21 cellular contexts compared by ENCODE assay signal in the genomic region with DNA sequence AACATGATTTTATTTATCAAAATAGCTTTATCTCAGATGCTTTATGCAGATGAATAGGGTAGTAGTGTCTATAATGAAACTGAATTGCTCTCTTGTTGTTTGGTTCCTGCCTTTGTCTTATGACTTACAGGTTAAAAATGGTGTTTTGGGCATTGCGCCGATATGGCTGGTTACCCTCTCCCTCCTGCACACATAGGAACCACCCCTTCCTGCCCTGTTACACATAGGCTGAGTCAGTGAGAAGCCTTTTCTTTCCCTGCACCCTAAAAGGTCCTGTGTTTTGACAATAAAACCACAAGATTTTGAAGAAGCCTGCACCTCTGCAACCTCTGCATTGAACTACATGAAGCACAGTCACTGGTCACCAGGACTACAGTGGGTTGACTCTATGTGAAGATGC.
DNase-seq lines count a peak whose midpoint lies in the region; ATAC-seq and TF ChIP-seq lines count a peak whose summit lies in the region.
"Had no signal": no experiment of that assay in that cellular context is flagged by ENCODE, and none has a peak within 500 bp of the region (broad histone marks: within the 10 kb centered on the region; RNA-seq: fewer than 3 reads in every experiment).

No MANE protein-coding gene starts in this region.

- H3K4me3 ChIP-seq in PC-3 (ENCODE audit: low read length), result no peak overlapping the region
- H3K4me3 ChIP-seq in choroid plexus epithelial cell (ENCODE audit: low read depth, low read length), result no peak overlapping the region
- no peak overlapping the region for H3K4me3 ChIP-seq in mesenchymal stem cell (ENCODE audit: insufficient read depth in 1 of 2, low read depth in 1 of 2, low read length in 2 of 2)
- no peak overlapping the region for H3K4me3 ChIP-seq in transverse colon
- H3K4me3 ChIP-seq: body of pancreas, gastroesophageal sphincter, right atrium auricular region, SJCRH30, thoracic aorta had no signal

- peaks cover 39% of the 10 kb centered on the region for H3K4me1 ChIP-seq in PC-3 (ENCODE audit: insufficient read depth, low read length)
- no peaks in the 10 kb centered on the region for H3K4me1 ChIP-seq in mesenchymal stem cell (ENCODE audit: control insufficient read depth, insufficient read depth, low read depth, low read length)
- H3K4me1 ChIP-seq in transverse colon, result no peaks in the 10 kb centered on the region
- H3K4me1 ChIP-seq: body of pancreas, gastroesophageal sphincter, right atrium auricular region, SJCRH30 had no signal

- CTCF ChIA-PET in PC-3 (lab: Charles Lee), result no interaction called here

- H3K9me2 ChIP-seq in PC-3 (replicated peaks; ENCODE audit: low read length), result 0 out of 2 replicates have a peak, but pooled peaks cover 4% of the 10 kb centered on the region

- H4K91ac ChIP-seq in mesenchymal stem cell (ENCODE audit: low read length), result no peak overlapping the region

- POLR2A ChIA-PET in PC-3 (lab: Charles Lee; ENCODE audit: unreplicated experiment), result interaction anchor here (0.6 kb wide), 1 partner anchor 21 kb away, joined by 3 read pairs; no protein-coding TSS in a partner anchor

- H2BK12ac ChIP-seq in mesenchymal stem cell (ENCODE audit: low read length in 2 of 2), result peak overlapping the region in 1 of 2 experiments; percentile 18

- ATAC-seq in PC-3 (peak; percentile 79), HG03025 (IDR thresholded peaks at IDR 0.05; ENCODE audit: low FRiP score, unreplicated experiment) (no peak)
- ATAC-seq: activated naive CD4-positive, alpha-beta T cell treated with anti-CD3 and anti-CD28 coated beads, Interleukin-2, amount 50 U/mL, for 72 hours; activated T-cell treated with anti-CD3 and anti-CD28 coated beads, Interleukin-2, amount 50 U/mL, for 72 hours; body of pancreas; gastroesophageal sphincter; stimulated activated effector memory CD8-positive, alpha-beta T cell treated with anti-CD3 and anti-CD28 coated beads, Interleukin-12 subunit alpha, Interleukin-12 subunit beta, amount 100 ng/mL, for 72 hours had no signal

- no peak for TF ChIP-seq POLR2A in transverse colon (IDR thresholded peaks at IDR 0.05)

- H2AFZ ChIP-seq in PC-3 (ENCODE audit: low read length), result peak overlapping the region; percentile 40
- no peak overlapping the region for H2AFZ ChIP-seq in mesenchymal stem cell (ENCODE audit: low read depth, low read length)

- H3K9ac ChIP-seq in PC-3 (ENCODE audit: low read length), result peak overlapping the region; percentile 19
- H3K9ac ChIP-seq in mesenchymal stem cell (ENCODE audit: low read length), result no peak overlapping the region

- no peak overlapping the region for H2BK5ac ChIP-seq in mesenchymal stem cell (ENCODE audit: low read depth, low read length, poor library complexity, severe bottlenecking)

- H3K14ac ChIP-seq in mesenchymal stem cell (ENCODE audit: low read length in 2 of 2), result no peak overlapping the region

- H2AK5ac ChIP-seq in mesenchymal stem cell (ENCODE audit: low read length, severe bottlenecking), result no peak overlapping the region

- no peak overlapping the region for H3K4ac ChIP-seq in mesenchymal stem cell (ENCODE audit: low read depth in 1 of 2, low read length in 2 of 2)

- H3K9me3 ChIP-seq in PC-3 (ENCODE audit: low read length) (no peaks in the 10 kb centered on the region), mesenchymal stem cell (ENCODE audit: control insufficient read depth, low read length) (no peaks in the 10 kb centered on the region), transverse colon (no peaks in the 10 kb centered on the region)
- H3K9me3 ChIP-seq: body of pancreas, gastroesophageal sphincter, right atrium auricular region, SJCRH30, thoracic aorta had no signal

- TF ChIP-seq EP300 in transverse colon (IDR thresholded peaks at IDR 0.05; ENCODE audit: low read depth), result no peak

- peak overlapping the region; percentile 23 for H3K4me2 ChIP-seq in PC-3 (ENCODE audit: low read length)
- no peak overlapping the region for H3K4me2 ChIP-seq in mesenchymal stem cell (ENCODE audit: low read length, poor library complexity, severe bottlenecking)

- no peaks in the 10 kb centered on the region for H4K20me1 ChIP-seq in PC-3 (ENCODE audit: low read length)

- H3K79me1 ChIP-seq in mesenchymal stem cell (replicated peaks; ENCODE audit: low read length, poor library complexity, severe bottlenecking), result no peaks in the 10 kb centered on the region

- H3K79me2 ChIP-seq in PC-3 (ENCODE audit: low read length), result no peaks in the 10 kb centered on the region

- BruUV-seq in PC-3 (replicated peaks; lab: Mats Ljungman, UMichigan), result no TSS peak

- WGBS in mesenchymal stem cell, result 63% methylated on average over 2 of the region's 2 CpGs
- WGBS in transverse colon (ENCODE audit: low coverage in 1 of 2), 2 donors, result 98% methylated on average over 2 of the region's 2 CpGs; no CpG with 5 or more reads in 1 of the 2 donors

- H3K27ac ChIP-seq in PC-3 (ENCODE audit: low read length), result peak overlapping the region; percentile 58
- no peak overlapping the region for H3K27ac ChIP-seq in mesenchymal stem cell (ENCODE audit: low read length, poor library complexity, severe bottlenecking)
- no peak overlapping the region for H3K27ac ChIP-seq in transverse colon
- H3K27ac ChIP-seq: body of pancreas, gastroesophageal sphincter, right atrium auricular region, SJCRH30, thoracic aorta had no signal

- H3K27me3 ChIP-seq in PC-3 (ENCODE audit: low read length) (no peaks in the 10 kb centered on the region), mesenchymal stem cell (ENCODE audit: control insufficient read depth in 1 of 2, insufficient read depth in 1 of 2, low read length in 2 of 2) (no peaks in the 10 kb centered on the region), transverse colon (no peaks in the 10 kb centered on the region)
- H3K27me3 ChIP-seq: body of pancreas, gastroesophageal sphincter, right atrium auricular region, SJCRH30 had no signal

- no peaks in the 10 kb centered on the region for H3K36me3 ChIP-seq in PC-3 (ENCODE audit: low read depth, low read length)
- no peaks in the 10 kb centered on the region for H3K36me3 ChIP-seq in mesenchymal stem cell (ENCODE audit: control insufficient read depth in 1 of 2, insufficient read depth in 2 of 2, low read depth in 1 of 2, low read length in 2 of 2)
- H3K36me3 ChIP-seq in transverse colon, result no peaks in the 10 kb centered on the region
- H3K36me3 ChIP-seq: gastroesophageal sphincter, right atrium auricular region, SJCRH30, thoracic aorta had no signal

- H3K23ac ChIP-seq in mesenchymal stem cell (ENCODE audit: low read length in 2 of 2), result peak overlapping the region in 1 of 2 experiments; percentile 4

- H3F3A ChIP-seq in PC-3 (ENCODE audit: low read length, unreplicated experiment), result no peaks in the 10 kb centered on the region

- in situ Hi-C loops in transverse colon (cut with MboI; ENCODE audit: low pct_ligation_motif_present in 1 of 4, low pct_unique_long_range_greater_than_20kb in 1 of 4, low sequenced_read_pairs in 3 of 4), result no loop called here

- no peak overlapping the region for H2BK120ac ChIP-seq in mesenchymal stem cell (ENCODE audit: low read depth, low read length)

- H3K18ac ChIP-seq in mesenchymal stem cell (ENCODE audit: low read depth in 1 of 2, low read length in 2 of 2), result no peak overlapping the region

- DNase-seq in EH (ENCODE audit: low read depth) (peak; percentile 83), PC-3 (peak; percentile 96), choroid plexus epithelial cell (ENCODE audit: low read depth) (peak; percentile 55), mesenchymal stem cell (peak; percentile 39), NOMO-1 (lab: John Stamatoyannopoulos, UW; ENCODE audit: unreplicated experiment in 2 of 2) (no peak), DMS114 treated with DMSO at 0.1 percent for 48 hours (lab: John Stamatoyannopoulos, UW; ENCODE audit: unreplicated experiment) (no peak), transverse colon (no peak)
- DNase-seq: activated T-cell treated with anti-CD3 and anti-CD28 coated beads, Interleukin-2, amount 50 U/mL, for 72 hours; AML-193; body of pancreas; cortex of kidney; NCI-H1436; NCI-H2171 treated with DMSO at 0.1 percent for 48 hours; OCI-M1; SJCRH30 had no signal

- TF ChIP-seq CTCF in PC-3 (conservative IDR thresholded peaks at IDR 0.05; ENCODE audit: low read depth, low read length) (no peak), choroid plexus epithelial cell (conservative IDR thresholded peaks at IDR 0.05; ENCODE audit: low read depth, low read length) (no peak), transverse colon (IDR thresholded peaks at IDR 0.05) (no peak)

- intact Hi-C loops in PC-3 (cut with micrococcal nuclease), result loop anchor here (1.0 to 10.0 kb wide), 4 partner anchors 65 to 835 kb away; no protein-coding TSS in a partner anchor
- intact Hi-C loops in transverse colon (cut with DNase I; ENCODE audit: low total_unique reads), result no loop called here

- no peak overlapping the region for H4K8ac ChIP-seq in mesenchymal stem cell (ENCODE audit: low read length)

- no peak overlapping the region for H2BK15ac ChIP-seq in mesenchymal stem cell (ENCODE audit: low read depth, poor library complexity, severe bottlenecking)

Comparison
In these comparisons a context has a peak if more than half of its experiments do, and no peak if none do; other contexts are left out.
1. DNase-seq: peak in EH (single experiment), PC-3 (single experiment), choroid plexus epithelial cell (single experiment) and mesenchymal stem cell (single experiment); none in NOMO-1 (0 of 2), DMS114 treated with DMSO at 0.1 percent for 48 hours (single experiment) and transverse colon (single experiment).